9 cellular contexts compared by ENCODE assay signal in the genomic region with DNA sequence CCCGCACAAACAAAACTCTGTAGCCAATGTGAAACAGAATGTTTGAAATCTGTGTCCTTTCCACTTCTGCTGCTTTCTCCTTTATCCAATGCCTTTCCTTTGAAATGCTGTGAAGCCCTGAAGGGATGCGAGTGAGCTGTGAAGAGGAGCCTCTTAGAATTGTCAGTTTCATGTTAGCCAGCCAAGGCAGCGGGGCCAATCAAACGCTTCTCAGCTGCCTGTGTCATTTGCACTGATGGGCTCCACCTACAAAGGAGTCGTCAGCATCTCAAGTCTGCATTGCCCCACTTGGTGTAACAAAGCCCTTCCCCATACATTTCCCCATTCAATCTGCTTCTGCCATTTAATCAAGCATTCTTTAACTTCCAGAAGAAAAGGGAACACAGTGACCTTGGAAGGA.
"Had no signal": no experiment of that assay in that cellular context is flagged by ENCODE, and none has a peak within 500 bp of the region (broad histone marks: within the 10 kb centered on the region; RNA-seq: fewer than 3 reads in every experiment).

No MANE protein-coding gene starts in this region.

- H3K36me3 ChIP-seq: left lung, tibial nerve had no signal

- H3K9me3 Mint-ChIP-seq: stimulated activated effector memory CD8-positive, alpha-beta T cell treated with anti-CD3 and anti-CD28 coated beads, Interleukin-12 subunit alpha, Interleukin-12 subunit beta, amount 100 ng/mL, for 72 hours had no signal

- H3K36me3 Mint-ChIP-seq: stimulated activated effector memory CD8-positive, alpha-beta T cell treated with anti-CD3 and anti-CD28 coated beads, Interleukin-12 subunit alpha, Interleukin-12 subunit beta, amount 100 ng/mL, for 72 hours had no signal

- ATAC-seq: stimulated activated effector memory CD8-positive, alpha-beta T cell treated with anti-CD3 and anti-CD28 coated beads, Interleukin-12 subunit alpha, Interleukin-12 subunit beta, amount 100 ng/mL, for 72 hours had no signal

- H3K27ac ChIP-seq: left lung, tibial nerve had no signal

- H3K4me3 ChIP-seq: left lung, tibial nerve had no signal

- H3K27me3 ChIP-seq: left lung, tibial nerve had no signal

- H3K4me3 Mint-ChIP-seq: stimulated activated effector memory CD8-positive, alpha-beta T cell treated with anti-CD3 and anti-CD28 coated beads, Interleukin-12 subunit alpha, Interleukin-12 subunit beta, amount 100 ng/mL, for 72 hours had no signal

- H3K9me3 ChIP-seq: left lung, tibial nerve had no signal

- DNase-seq: activated naive CD4-positive, alpha-beta T cell treated with anti-CD3 and anti-CD28 coated beads, Interleukin-2, amount 50 U/mL, for 16 hours; activated T-cell treated with anti-CD3 and anti-CD28 coated beads, Interleukin-2, amount 50 U/mL, for 1 hour; cerebellar nuclear complex; islet precursor cell; left lung; mesenchymal stem cell; retina had no signal

- H3K4me1 ChIP-seq: left lung, tibial nerve had no signal

- H3K27ac Mint-ChIP-seq: stimulated activated effector memory CD8-positive, alpha-beta T cell treated with anti-CD3 and anti-CD28 coated beads, Interleukin-12 subunit alpha, Interleukin-12 subunit beta, amount 100 ng/mL, for 72 hours had no signal
